7 cellular contexts compared by ENCODE assay signal in genomic region chr16:69509125-69509524, GRCh38.
"Had no signal": no experiment of that assay in that cellular context is flagged by ENCODE, and none has a peak within 500 bp of the region (broad histone marks: within the 10 kb centered on the region; RNA-seq: fewer than 3 reads in every experiment).

No MANE protein-coding gene starts in this region.

- ATAC-seq: K562 had no signal

- FAIRE-seq: HTR-8/SVneo, K562 had no signal

- H3K9ac ChIP-seq: KMS-11 had no signal

- DNase-seq: IMR-90, KBM-7, KG1 had no signal

- H3K4me3 ChIP-seq: K562 had no signal

- H3K27ac ChIP-seq: HL-60, KMS-11 had no signal

- H3K4me2 ChIP-seq: KMS-11 had no signal
